Comparison of ENCODE assay signal across 21 cellular contexts in genomic region chr6:10740061-10740460, GRCh38.
"Had no signal": no experiment of that assay in that cellular context is flagged by ENCODE, and none has a peak within 500 bp of the region (broad histone marks: within the 10 kb centered on the region; RNA-seq: fewer than 3 reads in every experiment).

No MANE protein-coding gene starts in this region.

- H3K9me3 Mint-ChIP-seq: IgD-negative memory B cell had no signal

- H3K36me3 Mint-ChIP-seq: IgD-negative memory B cell had no signal

- H3K27me3 Mint-ChIP-seq: IgD-negative memory B cell had no signal

- H3K9me3 ChIP-seq: SK-N-SH had no signal

- H3K4me3 Mint-ChIP-seq: IgD-negative memory B cell had no signal

- H3K27ac Mint-ChIP-seq: IgD-negative memory B cell had no signal

- ATAC-seq: K562 had no signal

- H3K4me3 ChIP-seq: K562 had no signal

- H3K27ac ChIP-seq: HL-60, KMS-11, RWPE1 had no signal

- DNase-seq: Kasumi-1, MM.1S, NCI-H1092 treated with DMSO at 0.1 percent for 48 hours, NCI-H1436, NCI-H187, NCI-H2029, NCI-H2081 treated with DMSO at 0.1 percent for 48 hours, NCI-H2171, NCI-H226, NCI-H446, NCI-H510A, NCI-H524 treated with DMSO at 0.1 percent for 48 hours, NCI-H69, NCI-H774, SHP77 treated with DMSO at 0.1 percent for 48 hours, SK-N-SH had no signal

- H3K4me1 Mint-ChIP-seq: IgD-negative memory B cell had no signal
